12 cellular contexts compared by ENCODE assay signal in the genomic region with DNA sequence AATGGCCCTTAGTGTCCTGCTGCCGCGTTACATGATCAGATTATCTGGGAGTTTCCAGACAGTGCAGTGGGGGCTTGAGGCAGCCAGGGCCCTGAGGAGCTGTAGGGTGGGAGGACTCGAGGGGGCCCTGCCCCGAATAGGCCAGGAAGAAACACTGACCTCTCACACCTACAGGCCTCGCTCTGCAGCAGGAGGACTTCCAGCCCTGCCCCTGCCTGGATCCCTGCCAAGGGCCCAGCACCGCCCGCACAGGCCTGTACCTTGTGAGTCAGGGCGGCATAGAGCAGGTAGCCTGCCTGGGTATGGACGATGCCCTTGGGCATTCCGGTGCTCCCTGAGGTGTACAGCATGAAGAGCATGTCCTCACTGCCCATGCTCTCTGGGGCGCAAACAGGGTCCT. TPM values are rescaled to one million over a fixed set of nuclear protein-coding genes. Genes with fewer than 3 reads are reported as not detected.
DNase-seq lines count a peak whose midpoint lies in the region; ATAC-seq lines count a peak whose summit lies in the region.
"Had no signal": no experiment of that assay in that cellular context is flagged by ENCODE, and none has a peak within 500 bp of the region (broad histone marks: within the 10 kb centered on the region; RNA-seq: fewer than 3 reads in every experiment).

No MANE protein-coding gene starts in this region.

- ATAC-seq in Right ventricle myocardium superior (ENCODE audit: poor library complexity) = peak; percentile 58

- intact Hi-C loops in Right ventricle myocardium superior (cut with DNase I) = no loop called here

- peak; percentile 61 for DNase-seq in activated effector memory CD4-positive, alpha-beta T cell treated with anti-CD3 and anti-CD28 coated beads, Interleukin-2, amount 50 U/mL, for 16 hours
- no peak for DNase-seq in activated effector memory CD4-positive, alpha-beta T cell treated with Interleukin-2 at 50 U/mL for 16 hours
- no peak for DNase-seq in Right ventricle myocardium superior
- DNase-seq in mucosa of gallbladder (ENCODE audit: low spot score) = peak; percentile 82
- DNase-seq in ureter (ENCODE audit: low spot score) = peak; percentile 80
- DNase-seq in UCSD-AML1 (lab: John Stamatoyannopoulos, UW; ENCODE audit: unreplicated experiment) = no peak
- no peak for DNase-seq in DMS 273 treated with DMSO at 0.1 percent for 48 hours (lab: John Stamatoyannopoulos, UW)
- DNase-seq in NCI-H2196 (lab: John Stamatoyannopoulos, UW; ENCODE audit: unreplicated experiment) = no peak
- DNase-seq: caudate nucleus, NCI-H2029, nephron progenitor cell had no signal

RNA-seq across cellular contexts. Expression of gene APMAP, which starts 30.1 kb away (rescaled TPM):
- 23.2 TPM for total RNA-seq in Right ventricle myocardium superior
- 68.8 TPM for total RNA-seq in mucosa of gallbladder
- 74.0 TPM for total RNA-seq in ureter

RNA-seq across cellular contexts. Expression of gene ACSS1, which starts 35.3 kb away (rescaled TPM):
- total RNA-seq in Right ventricle myocardium superior (143 TPM), mucosa of gallbladder (70.8 TPM), ureter (33.7 TPM)

RNA-seq across cellular contexts. Expression of gene VSX1, which starts 59.3 kb away (rescaled TPM):
- total RNA-seq in Right ventricle myocardium superior (0.30 TPM), mucosa of gallbladder (not detected), ureter (not detected)
- total RNA-seq: glomerular endothelial cell had no signal

Comparison
In these comparisons a context has a peak if more than half of its experiments do, and no peak if none do; other contexts are left out.
1. DNase-seq: peak in activated effector memory CD4-positive, alpha-beta T cell treated with anti-CD3 and anti-CD28 coated beads, Interleukin-2, amount 50 U/mL, for 16 hours (single experiment), mucosa of gallbladder (single experiment) and ureter (single experiment); none in activated effector memory CD4-positive, alpha-beta T cell treated with Interleukin-2 at 50 U/mL for 16 hours (single experiment), Right ventricle myocardium superior (single experiment), UCSD-AML1 (single experiment), DMS 273 treated with DMSO at 0.1 percent for 48 hours (single experiment) and NCI-H2196 (single experiment).